19 cellular contexts compared by ENCODE assay signal in genomic region chr3:152707314-152707713, GRCh38.
A peak's percentile ranks its signal among the peaks of the same experiment; 100 is the strongest.
DNase-seq lines count a peak whose midpoint lies in the region; ATAC-seq and TF ChIP-seq lines count a peak whose summit lies in the region.
"Had no signal": no experiment of that assay in that cellular context is flagged by ENCODE, and none has a peak within 500 bp of the region (broad histone marks: within the 10 kb centered on the region; RNA-seq: fewer than 3 reads in every experiment).

No MANE protein-coding gene starts in this region.

- peaks cover 4% of the 10 kb centered on the region for H3K4me1 Mint-ChIP-seq in stimulated activated naive CD8-positive, alpha-beta T cell treated with anti-CD3 and anti-CD28 coated beads, Interleukin-15, amount 100 ng/mL, for 72 hours
- H3K4me1 Mint-ChIP-seq: central memory CD8-positive, alpha-beta T cell had no signal

- TF ChIP-seq CTCF in GM06990 (IDR thresholded peaks at IDR 0.05; ENCODE audit: insufficient read depth, low read length, poor library complexity, severe bottlenecking) = no peak

- H3K4me3 ChIP-seq in GM06990 (replicated peaks; ENCODE audit: low read depth, low read length) (peak overlapping the region; percentile 25), endocrine pancreas (ENCODE audit: control insufficient read depth, insufficient read depth, low read length) (peak overlapping the region; percentile 57)
- H3K4me3 ChIP-seq: Peyer's patch had no signal

- H3K27me3 Mint-ChIP-seq in stimulated activated naive CD8-positive, alpha-beta T cell treated with anti-CD3 and anti-CD28 coated beads, Interleukin-15, amount 100 ng/mL, for 72 hours = no peaks in the 10 kb centered on the region
- H3K27me3 Mint-ChIP-seq: central memory CD8-positive, alpha-beta T cell; naive B cell had no signal

- no peak overlapping the region for H3K4me3 Mint-ChIP-seq in stimulated activated naive CD8-positive, alpha-beta T cell treated with anti-CD3 and anti-CD28 coated beads, Interleukin-15, amount 100 ng/mL, for 72 hours
- H3K4me3 Mint-ChIP-seq: activated T-cell treated with anti-CD3 and anti-CD28 coated beads, Interleukin-2, amount 50 U/mL, for 4 hours; central memory CD8-positive, alpha-beta T cell had no signal

- H3K9ac ChIP-seq in endocrine pancreas (ENCODE audit: control insufficient read depth, insufficient read depth, low read length) = no peak overlapping the region

- H3K27me3 ChIP-seq in GM06990 (replicated peaks; ENCODE audit: control insufficient read depth, insufficient read depth, low read length) (no peaks in the 10 kb centered on the region), endocrine pancreas (ENCODE audit: control insufficient read depth, insufficient read depth, low read length) (no peaks in the 10 kb centered on the region)
- H3K27me3 ChIP-seq: Peyer's patch had no signal

- H3K27ac Mint-ChIP-seq in stimulated activated naive CD8-positive, alpha-beta T cell treated with anti-CD3 and anti-CD28 coated beads, Interleukin-15, amount 100 ng/mL, for 72 hours = no peak overlapping the region
- H3K27ac Mint-ChIP-seq: naive B cell had no signal

- H3K9me3 Mint-ChIP-seq in stimulated activated naive CD8-positive, alpha-beta T cell treated with anti-CD3 and anti-CD28 coated beads, Interleukin-15, amount 100 ng/mL, for 72 hours = no peaks in the 10 kb centered on the region
- H3K9me3 Mint-ChIP-seq: activated T-cell treated with anti-CD3 and anti-CD28 coated beads, Interleukin-2, amount 50 U/mL, for 4 hours; central memory CD8-positive, alpha-beta T cell; naive B cell had no signal

- ATAC-seq in GM19468 (IDR thresholded peaks at IDR 0.05; ENCODE audit: extremely low read depth, unreplicated experiment) (peak; percentile 19), HG03354 (IDR thresholded peaks at IDR 0.05; ENCODE audit: poor library complexity, severe bottlenecking, unreplicated experiment) (peak; percentile 48)
- ATAC-seq in stimulated activated naive CD8-positive, alpha-beta T cell treated with anti-CD3 and anti-CD28 coated beads, Interleukin-15, amount 100 ng/mL, for 72 hours = no peak
- ATAC-seq: activated T-cell treated with anti-CD3 and anti-CD28 coated beads, Interleukin-2, amount 50 U/mL, for 4 hours; esophagus mucosa; left lobe of liver had no signal

- DNase-seq in GM06990 (ENCODE audit: extremely low read depth, insufficient read length) (peak; percentile 17), NCI-H1092 (lab: John Stamatoyannopoulos, UW) (no peak), NCI-H345 treated with DMSO at 0.1 percent for 48 hours (lab: John Stamatoyannopoulos, UW; ENCODE audit: unreplicated experiment) (no peak), NCI-H2029 treated with DMSO at 0.1 percent for 48 hours (lab: John Stamatoyannopoulos, UW) (no peak)
- no peak for DNase-seq in stimulated activated naive CD8-positive, alpha-beta T cell treated with anti-CD3 and anti-CD28 coated beads, Interleukin-15, amount 100 ng/mL, for 72 hours
- DNase-seq: activated CD4-positive, alpha-beta T cell treated with anti-CD3 and anti-CD28 coated beads, Interleukin-2, amount 50 U/mL, for 1 hour; activated T-cell treated with anti-CD3 and anti-CD28 coated beads, Interleukin-2, amount 50 U/mL, for 4 hours; H7; hypothalamus; naive B cell; NCI-H2171; Peyer's patch; T-helper 2 cell had no signal

- H3K36me3 ChIP-seq in GM06990 (ENCODE audit: control insufficient read depth, insufficient read depth, low read length) (no peaks in the 10 kb centered on the region), endocrine pancreas (ENCODE audit: control insufficient read depth, insufficient read depth, low read length) (no peaks in the 10 kb centered on the region)
- H3K36me3 ChIP-seq: Peyer's patch had no signal

- H3K4me1 ChIP-seq in endocrine pancreas (ENCODE audit: control insufficient read depth, insufficient read depth, low read length) = no peaks in the 10 kb centered on the region

- no peaks in the 10 kb centered on the region for H3K9me3 ChIP-seq in endocrine pancreas (ENCODE audit: control insufficient read depth, low read length)
- H3K9me3 ChIP-seq: Peyer's patch had no signal
